ENCODE assay signal across 1 cellular context in genomic region chr19:10106100-10106936, GRCh38.
TF ChIP-seq lines count a peak whose summit lies in the region.

Gene PPAN (plus strand): TSS chr19:10106362. CDS start chr19:10106395, 33 bp downstream.

TF ChIP-seq in HEK293, 187 proteins besides CTCF, POLR2A, EP300 and RAD21 (continued from another document and continues in another):
- TF ChIP-seq, protein P1, sequence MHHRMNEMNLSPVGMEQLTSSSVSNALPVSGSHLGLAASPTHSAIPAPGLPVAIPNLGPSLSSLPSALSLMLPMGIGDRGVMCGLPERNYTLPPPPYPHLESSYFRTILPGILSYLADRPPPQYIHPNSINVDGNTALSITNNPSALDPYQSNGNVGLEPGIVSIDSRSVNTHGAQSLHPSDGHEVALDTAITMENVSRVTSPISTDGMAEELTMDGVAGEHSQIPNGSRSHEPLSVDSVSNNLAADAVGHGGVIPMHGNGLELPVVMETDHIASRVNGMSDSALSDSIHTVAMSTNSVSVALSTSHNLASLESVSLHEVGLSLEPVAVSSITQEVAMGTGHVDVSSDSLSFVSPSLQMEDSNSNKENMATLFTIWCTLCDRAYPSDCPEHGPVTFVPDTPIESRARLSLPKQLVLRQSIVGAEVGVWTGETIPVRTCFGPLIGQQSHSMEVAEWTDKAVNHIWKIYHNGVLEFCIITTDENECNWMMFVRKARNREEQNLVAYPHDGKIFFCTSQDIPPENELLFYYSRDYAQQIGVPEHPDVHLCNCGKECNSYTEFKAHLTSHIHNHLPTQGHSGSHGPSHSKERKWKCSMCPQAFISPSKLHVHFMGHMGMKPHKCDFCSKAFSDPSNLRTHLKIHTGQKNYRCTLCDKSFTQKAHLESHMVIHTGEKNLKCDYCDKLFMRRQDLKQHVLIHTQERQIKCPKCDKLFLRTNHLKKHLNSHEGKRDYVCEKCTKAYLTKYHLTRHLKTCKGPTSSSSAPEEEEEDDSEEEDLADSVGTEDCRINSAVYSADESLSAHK (tag by site-specific recombination; IDR thresholded peaks at IDR 0.05) = peak; percentile 80
- no peak for TF ChIP-seq ZNF26 (tag by site-specific recombination; IDR thresholded peaks at IDR 0.05)
- TF ChIP-seq ZNF24 (tag by site-specific recombination; IDR thresholded peaks at IDR 0.05) = 0 out of 2 replicates have a peak, but pooled peaks have one; percentile 18
- TF ChIP-seq ZNF132 (tag by site-specific recombination; IDR thresholded peaks at IDR 0.05; ENCODE audit: borderline replicate concordance) = no peak
- TF ChIP-seq ZSCAN23 (tag by site-specific recombination; IDR thresholded peaks at IDR 0.05) = no peak
- TF ChIP-seq GLI2 (tag by site-specific recombination; IDR thresholded peaks at IDR 0.05; ENCODE audit: borderline replicate concordance, low read depth) = no peak
- no peak for TF ChIP-seq ZNF302 (tag by site-specific recombination; IDR thresholded peaks at IDR 0.05; ENCODE audit: low read depth)
- peak; percentile 86 for TF ChIP-seq SP2 (tag by site-specific recombination; IDR thresholded peaks at IDR 0.05)
- TF ChIP-seq ZNF202 (tag by site-specific recombination; IDR thresholded peaks at IDR 0.05; ENCODE audit: borderline replicate concordance) = no peak
- no peak for TF ChIP-seq ZNF785 (tag by site-specific recombination; IDR thresholded peaks at IDR 0.05)
- TF ChIP-seq ZNF114 (tag by site-specific recombination; IDR thresholded peaks at IDR 0.05) = no peak
- TF ChIP-seq MZF1 (tag by site-specific recombination; IDR thresholded peaks at IDR 0.05; ENCODE audit: borderline replicate concordance) = no peak
- TF ChIP-seq ZNF404 (tag by site-specific recombination; IDR thresholded peaks at IDR 0.05) = no peak
- no peak for TF ChIP-seq INSM2 (tag by site-specific recombination; IDR thresholded peaks at IDR 0.05)
- TF ChIP-seq, protein P2, sequence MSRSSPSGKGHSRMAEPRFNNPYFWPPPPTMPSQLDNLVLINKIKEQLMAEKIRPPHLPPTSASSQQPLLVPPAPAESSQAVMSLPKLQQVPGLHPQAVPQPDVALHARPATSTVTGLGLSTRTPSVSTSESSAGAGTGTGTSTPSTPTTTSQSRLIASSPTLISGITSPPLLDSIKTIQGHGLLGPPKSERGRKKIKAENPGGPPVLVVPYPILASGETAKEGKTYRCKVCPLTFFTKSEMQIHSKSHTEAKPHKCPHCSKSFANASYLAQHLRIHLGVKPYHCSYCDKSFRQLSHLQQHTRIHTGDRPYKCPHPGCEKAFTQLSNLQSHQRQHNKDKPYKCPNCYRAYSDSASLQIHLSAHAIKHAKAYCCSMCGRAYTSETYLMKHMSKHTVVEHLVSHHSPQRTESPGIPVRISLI (tag by site-specific recombination; IDR thresholded peaks at IDR 0.05) = no peak
- peak; percentile 76 for TF ChIP-seq YY1 (tag by site-specific recombination; IDR thresholded peaks at IDR 0.05)
- peak; percentile 77 for TF ChIP-seq KLF16 (tag by site-specific recombination; IDR thresholded peaks at IDR 0.05)
- TF ChIP-seq ZNF645 (tag by site-specific recombination; IDR thresholded peaks at IDR 0.05) = no peak
- TF ChIP-seq GFI1B (tag by site-specific recombination; IDR thresholded peaks at IDR 0.05) = no peak
- no peak for TF ChIP-seq KLF1 (tag by site-specific recombination; IDR thresholded peaks at IDR 0.05)
- TF ChIP-seq ZBTB17 (tag by site-specific recombination; IDR thresholded peaks at IDR 0.05) = peak; percentile 50
- TF ChIP-seq ZNF266 (tag by site-specific recombination; IDR thresholded peaks at IDR 0.05; ENCODE audit: low read depth) = no peak
- TF ChIP-seq ZNF341 (tag by site-specific recombination; IDR thresholded peaks at IDR 0.05; ENCODE audit: low read depth) = peak; percentile 71
- TF ChIP-seq GLIS1 (tag by site-specific recombination; IDR thresholded peaks at IDR 0.05) = peak; percentile 89
- no peak for TF ChIP-seq OSR2 (tag by site-specific recombination; IDR thresholded peaks at IDR 0.05)
- no peak for TF ChIP-seq ZNF121 (tag by site-specific recombination; IDR thresholded peaks at IDR 0.05)
- TF ChIP-seq, protein P3, sequence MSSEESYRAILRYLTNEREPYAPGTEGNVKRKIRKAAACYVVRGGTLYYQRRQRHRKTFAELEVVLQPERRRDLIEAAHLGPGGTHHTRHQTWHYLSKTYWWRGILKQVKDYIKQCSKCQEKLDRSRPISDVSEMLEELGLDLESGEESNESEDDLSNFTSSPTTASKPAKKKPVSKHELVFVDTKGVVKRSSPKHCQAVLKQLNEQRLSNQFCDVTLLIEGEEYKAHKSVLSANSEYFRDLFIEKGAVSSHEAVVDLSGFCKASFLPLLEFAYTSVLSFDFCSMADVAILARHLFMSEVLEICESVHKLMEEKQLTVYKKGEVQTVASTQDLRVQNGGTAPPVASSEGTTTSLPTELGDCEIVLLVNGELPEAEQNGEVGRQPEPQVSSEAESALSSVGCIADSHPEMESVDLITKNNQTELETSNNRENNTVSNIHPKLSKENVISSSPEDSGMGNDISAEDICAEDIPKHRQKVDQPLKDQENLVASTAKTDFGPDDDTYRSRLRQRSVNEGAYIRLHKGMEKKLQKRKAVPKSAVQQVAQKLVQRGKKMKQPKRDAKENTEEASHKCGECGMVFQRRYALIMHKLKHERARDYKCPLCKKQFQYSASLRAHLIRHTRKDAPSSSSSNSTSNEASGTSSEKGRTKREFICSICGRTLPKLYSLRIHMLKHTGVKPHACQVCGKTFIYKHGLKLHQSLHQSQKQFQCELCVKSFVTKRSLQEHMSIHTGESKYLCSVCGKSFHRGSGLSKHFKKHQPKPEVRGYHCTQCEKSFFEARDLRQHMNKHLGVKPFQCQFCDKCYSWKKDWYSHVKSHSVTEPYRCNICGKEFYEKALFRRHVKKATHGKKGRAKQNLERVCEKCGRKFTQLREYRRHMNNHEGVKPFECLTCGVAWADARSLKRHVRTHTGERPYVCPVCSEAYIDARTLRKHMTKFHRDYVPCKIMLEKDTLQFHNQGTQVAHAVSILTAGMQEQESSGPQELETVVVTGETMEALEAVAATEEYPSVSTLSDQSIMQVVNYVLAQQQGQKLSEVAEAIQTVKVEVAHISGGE (tag by site-specific recombination; conservative IDR thresholded peaks at IDR 0.05; ENCODE audit: low read depth) = peak; percentile 97
- no peak for TF ChIP-seq ZNF223 (tag by site-specific recombination; IDR thresholded peaks at IDR 0.05)
- no peak for TF ChIP-seq RBAK (tag by site-specific recombination; IDR thresholded peaks at IDR 0.05)
- 0 out of 2 replicates have a peak, but pooled peaks have one; percentile 38 for TF ChIP-seq PATZ1 (tag by site-specific recombination; IDR thresholded peaks at IDR 0.05)
- TF ChIP-seq, protein P4, sequence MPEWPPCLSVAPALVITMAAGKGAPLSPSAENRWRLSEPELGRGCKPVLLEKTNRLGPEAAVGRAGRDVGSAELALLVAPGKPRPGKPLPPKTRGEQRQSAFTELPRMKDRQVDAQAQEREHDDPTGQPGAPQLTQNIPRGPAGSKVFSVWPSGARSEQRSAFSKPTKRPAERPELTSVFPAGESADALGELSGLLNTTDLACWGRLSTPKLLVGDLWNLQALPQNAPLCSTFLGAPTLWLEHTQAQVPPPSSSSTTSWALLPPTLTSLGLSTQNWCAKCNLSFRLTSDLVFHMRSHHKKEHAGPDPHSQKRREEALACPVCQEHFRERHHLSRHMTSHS (tag by site-specific recombination; IDR thresholded peaks at IDR 0.05) = no peak
- no peak for TF ChIP-seq ZNF768 (tag by site-specific recombination; IDR thresholded peaks at IDR 0.05)
- TF ChIP-seq ZNF416 (tag by site-specific recombination; IDR thresholded peaks at IDR 0.05) = no peak
- TF ChIP-seq ZXDB (tag by site-specific recombination; IDR thresholded peaks at IDR 0.05) = peak; percentile 86
- TF ChIP-seq ZNF513 (tag by site-specific recombination; IDR thresholded peaks at IDR 0.05) = no peak
- TF ChIP-seq ZNF214 (tag by site-specific recombination; IDR thresholded peaks at IDR 0.05; ENCODE audit: borderline replicate concordance) = no peak
- TF ChIP-seq BCL6B (tag by site-specific recombination; IDR thresholded peaks at IDR 0.05) = no peak
- TF ChIP-seq, protein P5, sequence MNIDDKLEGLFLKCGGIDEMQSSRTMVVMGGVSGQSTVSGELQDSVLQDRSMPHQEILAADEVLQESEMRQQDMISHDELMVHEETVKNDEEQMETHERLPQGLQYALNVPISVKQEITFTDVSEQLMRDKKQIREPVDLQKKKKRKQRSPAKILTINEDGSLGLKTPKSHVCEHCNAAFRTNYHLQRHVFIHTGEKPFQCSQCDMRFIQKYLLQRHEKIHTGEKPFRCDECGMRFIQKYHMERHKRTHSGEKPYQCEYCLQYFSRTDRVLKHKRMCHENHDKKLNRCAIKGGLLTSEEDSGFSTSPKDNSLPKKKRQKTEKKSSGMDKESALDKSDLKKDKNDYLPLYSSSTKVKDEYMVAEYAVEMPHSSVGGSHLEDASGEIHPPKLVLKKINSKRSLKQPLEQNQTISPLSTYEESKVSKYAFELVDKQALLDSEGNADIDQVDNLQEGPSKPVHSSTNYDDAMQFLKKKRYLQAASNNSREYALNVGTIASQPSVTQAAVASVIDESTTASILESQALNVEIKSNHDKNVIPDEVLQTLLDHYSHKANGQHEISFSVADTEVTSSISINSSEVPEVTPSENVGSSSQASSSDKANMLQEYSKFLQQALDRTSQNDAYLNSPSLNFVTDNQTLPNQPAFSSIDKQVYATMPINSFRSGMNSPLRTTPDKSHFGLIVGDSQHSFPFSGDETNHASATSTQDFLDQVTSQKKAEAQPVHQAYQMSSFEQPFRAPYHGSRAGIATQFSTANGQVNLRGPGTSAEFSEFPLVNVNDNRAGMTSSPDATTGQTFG (tag by site-specific recombination; IDR thresholded peaks at IDR 0.05; ENCODE audit: borderline replicate concordance) = no peak
- TF ChIP-seq SALL2 (tag by site-specific recombination; IDR thresholded peaks at IDR 0.05; ENCODE audit: borderline replicate concordance) = no peak
- no peak for TF ChIP-seq ZNF174 (tag by site-specific recombination; IDR thresholded peaks at IDR 0.05)
- no peak for TF ChIP-seq PRDM1 (tag by site-specific recombination; IDR thresholded peaks at IDR 0.05)
- TF ChIP-seq ZNF747 (tag by site-specific recombination; IDR thresholded peaks at IDR 0.05) = no peak
